ENCODE assay signal across 8 cellular contexts in the genomic region with DNA sequence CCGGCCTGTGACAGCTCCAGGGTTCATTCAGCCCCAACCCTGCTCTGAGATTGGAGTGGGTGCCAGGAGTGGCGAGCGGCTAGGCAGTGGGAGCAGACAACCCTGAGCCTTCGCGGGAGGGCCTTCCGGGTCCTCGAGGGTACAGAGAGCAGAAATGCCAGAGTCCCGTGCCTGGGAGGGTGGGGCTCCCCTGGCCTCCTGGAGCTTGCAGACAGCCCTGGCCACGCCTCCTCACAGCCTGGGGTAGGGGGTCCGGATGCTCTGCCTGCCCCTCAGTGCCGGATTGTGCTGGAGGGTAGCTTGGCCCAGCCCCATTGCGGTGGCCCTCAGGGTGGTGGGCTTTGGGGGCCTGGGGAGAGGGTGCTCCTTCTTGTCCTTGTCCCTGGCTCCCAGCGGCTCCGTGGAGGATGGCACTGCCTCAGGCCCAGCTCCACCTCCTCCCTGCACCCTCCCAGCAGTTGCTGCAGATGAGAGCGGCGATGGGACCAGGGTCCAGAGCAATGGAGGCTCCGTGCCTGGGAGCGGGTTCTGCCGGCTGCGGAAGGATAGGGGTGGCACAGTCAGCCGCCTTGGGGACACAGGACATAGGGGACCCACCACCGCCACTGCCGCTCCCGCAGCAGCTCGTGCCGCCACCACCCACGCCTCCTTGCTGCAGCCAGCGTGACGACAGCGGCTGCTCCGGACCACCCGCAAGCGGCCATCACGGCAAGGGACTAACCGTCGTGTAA. TPM values are rescaled to one million over a fixed set of nuclear protein-coding genes. Genes with fewer than 3 reads are reported as not detected.
DNase-seq lines count a peak whose midpoint lies in the region; ATAC-seq and TF ChIP-seq lines count a peak whose summit lies in the region.

No MANE protein-coding gene starts in this region.

- peak overlapping the region; percentile 55 to 84 (median 76) for H3K4me2 ChIP-seq in BLaER1 treated with 17β-estradiol and CSF1 and Interleukin-3, amounts not matched to agents 10 nM and 100 nM

- TF ChIP-seq POLR2A in body of pancreas (IDR thresholded peaks at IDR 0.05) = peak in 1 of 3 donors; percentile 23

- peak overlapping the region in 4 of 11 experiments; percentile 1 to 43 (median 23); a peak in 4 of 22 replicates for H3K27ac ChIP-seq in BLaER1 treated with 17β-estradiol and CSF1 and Interleukin-3, amounts not matched to agents 10 nM and 100 nM
- H3K27ac ChIP-seq in body of pancreas (no peak overlapping the region), left lung (no peak overlapping the region), tibial artery (no peak overlapping the region)

- 48 to 67% methylated on average over 25 to 36 of the region's 36 CpGs for WGBS in body of pancreas, 2 donors

- H3K36me3 ChIP-seq in BLaER1 treated with 17β-estradiol and CSF1 and Interleukin-3, amounts not matched to agents 10 nM and 100 nM = no peaks in the 10 kb centered on the region
- no peaks in the 10 kb centered on the region for H3K36me3 ChIP-seq in body of pancreas (replicated peaks in 1 of 2; ENCODE audit: insufficient read depth in 1 of 2, low read depth in 2 of 2)
- H3K36me3 ChIP-seq in left lung = no peaks in the 10 kb centered on the region
- H3K36me3 ChIP-seq in tibial artery = no peaks in the 10 kb centered on the region

- no peaks in the 10 kb centered on the region for H3K9me3 ChIP-seq in BLaER1 treated with 17β-estradiol and CSF1 and Interleukin-3, amounts not matched to agents 10 nM and 100 nM (replicated peaks in 1 of 11)
- H3K9me3 ChIP-seq in body of pancreas = no peaks in the 10 kb centered on the region
- H3K9me3 ChIP-seq in left lung = no peaks in the 10 kb centered on the region
- no peaks in the 10 kb centered on the region for H3K9me3 ChIP-seq in tibial artery

- H3K4me1 ChIP-seq in BLaER1 treated with 17β-estradiol and CSF1 and Interleukin-3, amounts not matched to agents 10 nM and 100 nM = peaks cover 7 to 22% (median 13%) of the 10 kb centered on the region in 10 experiments
- H3K4me1 ChIP-seq in body of pancreas = no peaks in the 10 kb centered on the region
- H3K4me1 ChIP-seq in left lung = peaks cover 6 to 13% of the 10 kb centered on the region in 2 donors
- H3K4me1 ChIP-seq in tibial artery = peaks cover 0 to 18% (median 5%) of the 10 kb centered on the region in 4 donors

- 0 out of 22 replicates have a peak, but pooled peaks cover 0 to 6% (median 0%) of the 10 kb centered on the region in 11 experiments for H3K27me3 ChIP-seq in BLaER1 treated with 17β-estradiol and CSF1 and Interleukin-3, amounts not matched to agents 10 nM and 100 nM
- H3K27me3 ChIP-seq in body of pancreas (no peaks in the 10 kb centered on the region), left lung (peaks cover 0 to 31% of the 10 kb centered on the region in 2 donors), tibial artery (peaks cover 0 to 15% of the 10 kb centered on the region in 2 donors)

- TF ChIP-seq CTCF in body of pancreas (IDR thresholded peaks at IDR 0.05) = no peak
- TF ChIP-seq CTCF in left lung (IDR thresholded peaks at IDR 0.05) = no peak
- TF ChIP-seq CTCF in tibial artery (IDR thresholded peaks at IDR 0.05) = no peak

- DNase-seq in body of pancreas (peak in 3 of 4 donors; percentile 41 to 54 (median 45)), left lung (peak in 1 of 2 donors; percentile 83), tibial artery (no peak), HPDE6-E6E7 (ENCODE audit: extremely low spot score) (no peak), NK-92 (lab: John Stamatoyannopoulos, UW; ENCODE audit: unreplicated experiment) (no peak)

- intact Hi-C loops in body of pancreas (cut with DNase I) (loop anchor here (10.0 kb wide), 1 partner anchor 509 kb away; no protein-coding TSS in a partner anchor), left lung (cut with DNase I) (loop anchor here in 1 of 2 donors (10.0 kb wide), 1 partner anchor 119 kb away; no protein-coding TSS in a partner anchor), tibial artery (cut with DNase I; ENCODE audit: low total_unique reads) (loop anchor here (10.0 kb wide), 1 partner anchor 509 kb away; no protein-coding TSS in a partner anchor)

- no peaks in the 10 kb centered on the region for H4K20me1 ChIP-seq in BLaER1 treated with 17β-estradiol and CSF1 and Interleukin-3, amounts not matched to agents 10 nM and 100 nM

- peak overlapping the region in 4 of 11 experiments; percentile 15 to 53 (median 38); a peak in 6 of 22 replicates for H3K9ac ChIP-seq in BLaER1 treated with 17β-estradiol and CSF1 and Interleukin-3, amounts not matched to agents 10 nM and 100 nM

- peak overlapping the region in 7 of 10 experiments; percentile 15 to 57 (median 40); a peak in 12 of 20 replicates for H3K4me3 ChIP-seq in BLaER1 treated with 17β-estradiol and CSF1 and Interleukin-3, amounts not matched to agents 10 nM and 100 nM
- H3K4me3 ChIP-seq in body of pancreas (no peak overlapping the region), left lung (peak overlapping the region; percentile 28 to 40), tibial artery (peak overlapping the region; percentile 35 to 52)

- peak; percentile 78 for ATAC-seq in GM19023 (IDR thresholded peaks at IDR 0.05; ENCODE audit: unreplicated experiment)
- ATAC-seq in HG03460 (IDR thresholded peaks at IDR 0.05; ENCODE audit: unreplicated experiment) = peak; percentile 65
- ATAC-seq in body of pancreas = peak; percentile 31
- peak; percentile 48 for ATAC-seq in left lung

RNA-seq across cellular contexts. Expression of a gene that starts 34.9 kb away (rescaled TPM):
- not detected for total RNA-seq in body of pancreas
- not detected for total RNA-seq in left lung

RNA-seq across cellular contexts. Expression of a gene that starts 39.2 kb away (rescaled TPM):
- total RNA-seq in body of pancreas (10 to 100 TPM; 18.9 to 37.2 TPM), left lung (10 to 100 TPM; 33.7 to 43.5 TPM)

RNA-seq across cellular contexts. Expression of a gene that starts 49.4 kb away (rescaled TPM):
- total RNA-seq in body of pancreas = not detected
- not detected for total RNA-seq in left lung

RNA-seq across cellular contexts. Expression of a gene that starts 53.2 kb away (rescaled TPM):
- total RNA-seq in body of pancreas (not detected), left lung (not detected)

Comparison
In these comparisons a context has a peak if more than half of its experiments do, and no peak if none do; other contexts are left out.
1. H3K4me3 ChIP-seq: peak in BLaER1 treated with 17β-estradiol and CSF1 and Interleukin-3, amounts not matched to agents 10 nM and 100 nM (7 of 10), left lung (2 of 2) and tibial artery (2 of 2); none in body of pancreas (0 of 2).
2. DNase-seq: peak in body of pancreas (3 of 4); none in tibial artery (0 of 2), HPDE6-E6E7 (single experiment) and NK-92 (single experiment).
3. Peak in every context shown above with its lines, with median percentiles within 50 percentile points of each other: ATAC-seq.